Comparison of ENCODE assay signal across 23 cellular contexts in genomic region chr12:31582155-31582554, GRCh38. TPM values are rescaled to one million over a fixed set of nuclear protein-coding genes. Genes with fewer than 3 reads are reported as not detected.
DNase-seq lines count a peak whose midpoint lies in the region; ATAC-seq, FAIRE-seq and TF ChIP-seq lines count a peak whose summit lies in the region.
"Had no signal": no experiment of that assay in that cellular context is flagged by ENCODE, and none has a peak within 500 bp of the region (broad histone marks: within the 10 kb centered on the region; RNA-seq: fewer than 3 reads in every experiment).

No MANE protein-coding gene starts in this region.

- TF ChIP-seq CTCF in AG10803 (conservative IDR thresholded peaks at IDR 0.05; ENCODE audit: low read length) (no peak), astrocyte of the spinal cord (IDR thresholded peaks at IDR 0.05; ENCODE audit: low read depth, low read length) (no peak), keratinocyte (optimal IDR thresholded peaks at IDR 0.05 in 1 of 3, IDR thresholded peaks at IDR 0.05 in 1 of 3, conservative IDR thresholded peaks at IDR 0.05 in 1 of 3; ENCODE audit: extremely low read depth in 1 of 3, insufficient read depth in 2 of 3, low read length in 3 of 3) (no peak), body of pancreas (IDR thresholded peaks at IDR 0.05) (no peak)

- intact Hi-C loops in body of pancreas (cut with DNase I), result no loop called here
- intact Hi-C loops in cardiac septum (cut with DNase I), result loop anchor here (10.0 kb wide), 1 partner anchor 77 kb away; no protein-coding TSS in a partner anchor

- H3K9me3 ChIP-seq in keratinocyte (ENCODE audit: control insufficient read depth, low read depth, low read length) (no peaks in the 10 kb centered on the region), body of pancreas (no peaks in the 10 kb centered on the region)
- H3K9me3 ChIP-seq: thoracic aorta had no signal

- no peak overlapping the region for H3K4me3 ChIP-seq in AG10803 (ENCODE audit: low read length)
- no peak overlapping the region for H3K4me3 ChIP-seq in astrocyte of the spinal cord (ENCODE audit: low read depth, low read length)
- no peak overlapping the region for H3K4me3 ChIP-seq in keratinocyte (ENCODE audit: control insufficient read depth in 2 of 3, extremely low read depth in 1 of 3, insufficient read depth in 2 of 3, low read depth in 1 of 3, low read length in 3 of 3)
- H3K4me3 ChIP-seq in body of pancreas, result no peak overlapping the region
- H3K4me3 ChIP-seq: thoracic aorta had no signal

- no peak overlapping the region for H3K9ac ChIP-seq in keratinocyte (ENCODE audit: control insufficient read depth, extremely low read depth, insufficient read depth, low read length)

- peaks cover 13% of the 10 kb centered on the region for H3K4me1 ChIP-seq in keratinocyte (ENCODE audit: control insufficient read depth, extremely low read depth, insufficient read depth, low read length)
- peaks cover 11% of the 10 kb centered on the region for H3K4me1 ChIP-seq in body of pancreas

- H3K9me1 ChIP-seq in keratinocyte (ENCODE audit: control insufficient read depth, extremely low read depth, insufficient read depth, low read length), result no peaks in the 10 kb centered on the region

- peak; percentile 62 for DNase-seq in AG10803 (ENCODE audit: low read depth)
- peak; percentile 55 for DNase-seq in LHCN-M2 (ENCODE audit: low read depth)
- peak; percentile 49 for DNase-seq in astrocyte of the spinal cord (ENCODE audit: low read depth, low spot score)
- no peak for DNase-seq in keratinocyte (ENCODE audit: low read depth, low spot score)
- DNase-seq in body of pancreas, result no peak
- DNase-seq in effector CD8-positive, alpha-beta T cell (lab: John Stamatoyannopoulos, UW), result no peak
- DNase-seq in cardiac septum (ENCODE audit: low spot score), result no peak
- DNase-seq: activated CD4-positive, alpha-beta T cell treated with anti-CD3 and anti-CD28 coated beads for 4 hours; activated CD8-positive, alpha-beta memory T cell treated with anti-CD3 and anti-CD28 coated beads, Interleukin-2, amount 10 ng/mL, durations not matched to agents 7 days and 5 days; activated naive CD8-positive, alpha-beta T cell treated with anti-CD3 and anti-CD28 coated beads, Interleukin-2, amount 10 ng/mL, durations not matched to agents 7 days and 5 days; CD8-positive, alpha-beta T cell; dermis blood vessel endothelial cell; DMS53; midbrain; NCI-H1436 treated with DMSO at 0.1 percent for 48 hours; NCI-H524 treated with DMSO at 0.1 percent for 48 hours; Right ventricle myocardium superior; stimulated activated CD4-positive, alpha-beta T cell treated with anti-CD3 and anti-CD28 coated beads, Interleukin-1b, Interleukin-23, amount 100 ng/mL, for 48 hours; T-helper 1 cell had no signal

- peaks cover 3% of the 10 kb centered on the region for H3K79me2 ChIP-seq in keratinocyte (ENCODE audit: control insufficient read depth, insufficient read depth, low read length)

- dilution Hi-C loops in keratinocyte (cut with MboI; ENCODE audit: extremely low pct_ligation_motif_present, low sequenced_read_pairs), result no loop called here

- H3K4me2 ChIP-seq in keratinocyte (ENCODE audit: control insufficient read depth, extremely low read depth, insufficient read depth, low read depth, low read length), result peak overlapping the region; percentile 5

- H3K27ac ChIP-seq in keratinocyte (ENCODE audit: control insufficient read depth, insufficient read depth, low read length) (no peak overlapping the region), body of pancreas (no peak overlapping the region)
- H3K27ac ChIP-seq: thoracic aorta had no signal

- no peak for ATAC-seq in body of pancreas
- no peak for ATAC-seq in GM21723 (IDR thresholded peaks at IDR 0.05; ENCODE audit: unreplicated experiment)
- ATAC-seq: activated CD8-positive, alpha-beta memory T cell treated with anti-CD3 and anti-CD28 coated beads, Interleukin-2, amount 10 ng/mL, durations not matched to agents 7 days and 5 days; CD8-positive, alpha-beta T cell; stimulated activated memory B cell treated with anti-CD40 and anti-IgM and Interleukin-4, amounts not matched to agents 10 μg/mL and 1 μg/mL and 100 μg/mL, for 72 hours had no signal

- in situ Hi-C loops in astrocyte of the spinal cord (cut with HindIII; ENCODE audit: low sequenced_read_pairs), result no loop called here

- no peaks in the 10 kb centered on the region for H4K20me1 ChIP-seq in keratinocyte (ENCODE audit: control insufficient read depth, extremely low read depth, insufficient read depth, low read length)

- FAIRE-seq in keratinocyte (lab: Jason Lieb, UNC), result no peak
- FAIRE-seq: bronchial epithelial cell had no signal

- no peaks in the 10 kb centered on the region for H3K36me3 ChIP-seq in keratinocyte (ENCODE audit: control insufficient read depth in 2 of 2, extremely low read depth in 1 of 2, insufficient read depth in 2 of 2, low read length in 2 of 2)
- H3K36me3 ChIP-seq in body of pancreas (replicated peaks in 1 of 2; ENCODE audit: insufficient read depth in 1 of 2, low read depth in 2 of 2), result no peaks in the 10 kb centered on the region
- H3K36me3 ChIP-seq: thoracic aorta had no signal

- no peak for TF ChIP-seq POLR2A in body of pancreas (IDR thresholded peaks at IDR 0.05)

- H3K27me3 ChIP-seq in keratinocyte (ENCODE audit: control insufficient read depth, extremely low read depth, insufficient read depth, low read length) (no peaks in the 10 kb centered on the region), body of pancreas (no peaks in the 10 kb centered on the region)

- 73 to 81% methylated on average over 3 of the region's 3 CpGs for WGBS in body of pancreas, 2 donors

- H2AFZ ChIP-seq in keratinocyte (ENCODE audit: control insufficient read depth, low read length), result no peak overlapping the region

RNA-seq across cellular contexts. Expression of gene DENND5B, which starts 8.8 kb away (rescaled TPM):
- total RNA-seq in LHCN-M2 (2014; rRNA removed) (7.0 and 9.0 TPM in 2 replicates), body of pancreas (10 to 100 TPM in 1 of 2 donors, 1 to 10 TPM in 1; 8.8 to 32.0 TPM), cardiac septum (42.3 TPM)
- 4.1 TPM for polyA plus RNA-seq in LHCN-M2 (2012)
- 2.6 to 4.7 TPM (median 3.2 TPM) in 3 replicates for polyA plus RNA-seq in keratinocyte
- polyA plus RNA-seq in keratinocyte (2011; ENCODE audit: low read depth), result 2.3 TPM
- 2.3 and 4.5 TPM in 2 replicates for polyA plus RNA-seq in keratinocyte (2011; cell fraction: cytosol; rRNA removed)
- polyA plus RNA-seq in keratinocyte (2011; cell fraction: nucleus; rRNA removed), result 3.6 and 4.4 TPM in 2 replicates
- polyA plus RNA-seq in keratinocyte (2012; ENCODE audit: low replicate concordance), result 1.4 and 2.6 TPM in 2 replicates
- polyA minus RNA-seq in keratinocyte, result 5.6 to 6.6 TPM (median 6.0 TPM) in 3 replicates
- 2.9 TPM for polyA minus RNA-seq in keratinocyte (2011; cell fraction: cytosol; rRNA and poly(A)+ RNA removed)
- polyA minus RNA-seq in keratinocyte (2011; cell fraction: nucleus; rRNA and poly(A)+ RNA removed), result 3.9 and 7.0 TPM in 2 replicates

Comparison
In these comparisons a context has a peak if more than half of its experiments do, and no peak if none do; other contexts are left out.
1. DNase-seq: peak in AG10803 (single experiment), LHCN-M2 (single experiment) and astrocyte of the spinal cord (single experiment); none in keratinocyte (single experiment), body of pancreas (0 of 4), effector CD8-positive, alpha-beta T cell (single experiment) and cardiac septum (single experiment).